ENCODE assay signal across 12 cellular contexts in genomic region chr10:22625511-22626288, GRCh38.
DNase-seq lines count a peak whose midpoint lies in the region; ATAC-seq and TF ChIP-seq lines count a peak whose summit lies in the region.
"Had no signal": no experiment of that assay in that cellular context is flagged by ENCODE, and none has a peak within 500 bp of the region (broad histone marks: within the 10 kb centered on the region; RNA-seq: fewer than 3 reads in every experiment).

No MANE protein-coding gene starts in this region.

- H3K9me3 ChIP-seq in hepatocyte (ENCODE audit: low read depth) (no peaks in the 10 kb centered on the region), stomach (no peaks in the 10 kb centered on the region)

- H3K4me3 ChIP-seq in hepatocyte (no peak overlapping the region), stomach (no peak overlapping the region)

- H3K27ac Mint-ChIP-seq in activated T-cell treated with anti-CD3 and anti-CD28 coated beads, Interleukin-2, amount 50 U/mL, for 72 hours: peak overlapping the region; percentile 98
- peak overlapping the region; percentile 96 to 98 for H3K27ac Mint-ChIP-seq in T-cell

- peak overlapping the region; percentile 44 to 95 for H3K4me3 Mint-ChIP-seq in activated T-cell treated with anti-CD3 and anti-CD28 coated beads, Interleukin-2, amount 50 U/mL, for 72 hours
- peak overlapping the region; percentile 11 to 48 (median 37) for H3K4me3 Mint-ChIP-seq in T-cell

- TF ChIP-seq EP300 in stomach (IDR thresholded peaks at IDR 0.05): no peak

- TF ChIP-seq CTCF in hepatocyte (IDR thresholded peaks at IDR 0.05; ENCODE audit: poor library complexity) (no peak), stomach (IDR thresholded peaks at IDR 0.05) (no peak)

- no peak overlapping the region for H2AFZ ChIP-seq in hepatocyte

- peak overlapping the region; percentile 37 for H3K27ac ChIP-seq in hepatocyte
- H3K27ac ChIP-seq in stomach: peak overlapping the region in 4 of 5 donors; percentile 2 to 49 (median 22)

- no peaks in the 10 kb centered on the region for H4K20me1 ChIP-seq in hepatocyte (ENCODE audit: insufficient read depth, poor library complexity, severe bottlenecking)

- no peak for TF ChIP-seq POLR2A in stomach (IDR thresholded peaks at IDR 0.05)

- CTCF ChIA-PET in T-cell (lab: Charles Lee): interaction anchor here in 1 of 2 donors (0.6 to 1.3 kb wide), 9 partner anchors 9 to 82 kb away, joined by 3 to 8 read pairs (median 3); no protein-coding TSS in a partner anchor

- no peaks in the 10 kb centered on the region for H3K27me3 ChIP-seq in hepatocyte
- H3K27me3 ChIP-seq in stomach: no peaks in the 10 kb centered on the region

- intact Hi-C loops in stomach (cut with DNase I; ENCODE audit: low total_unique reads): no loop called here

- H3K4me1 ChIP-seq in hepatocyte (ENCODE audit: insufficient read depth): peaks cover 27% of the 10 kb centered on the region
- H3K4me1 ChIP-seq in stomach: peaks cover 5 to 92% (median 36%) of the 10 kb centered on the region in 4 donors

- H3K79me2 ChIP-seq in hepatocyte: peaks cover 47% of the 10 kb centered on the region

- H3K9me3 Mint-ChIP-seq in activated T-cell treated with anti-CD3 and anti-CD28 coated beads, Interleukin-2, amount 50 U/mL, for 72 hours: no peaks in the 10 kb centered on the region
- H3K9me3 Mint-ChIP-seq in T-cell: no peaks in the 10 kb centered on the region

- POLR2A ChIA-PET in T-cell (lab: Charles Lee): interaction anchor here (0.6 to 0.9 kb wide), 6 partner anchors 9 to 58 kb away, joined by 3 to 8 read pairs (median 4); no protein-coding TSS in a partner anchor

- no peaks in the 10 kb centered on the region for H3K27me3 Mint-ChIP-seq in activated T-cell treated with anti-CD3 and anti-CD28 coated beads, Interleukin-2, amount 50 U/mL, for 72 hours (ENCODE audit: low read depth)
- no peaks in the 10 kb centered on the region for H3K27me3 Mint-ChIP-seq in T-cell

- H3K4me1 Mint-ChIP-seq in activated T-cell treated with anti-CD3 and anti-CD28 coated beads, Interleukin-2, amount 50 U/mL, for 72 hours (ENCODE audit: low read depth): peaks cover 100% of the 10 kb centered on the region
- peaks cover 96 to 97% (median 97%) of the 10 kb centered on the region in 3 donors for H3K4me1 Mint-ChIP-seq in T-cell

- no peaks in the 10 kb centered on the region for H3K9me2 ChIP-seq in hepatocyte (replicated peaks; ENCODE audit: insufficient read depth)

- no peak for DNase-seq in activated T-cell treated with anti-CD3 and anti-CD28 coated beads, Interleukin-2, amount 50 U/mL, for 72 hours
- DNase-seq in activated T-cell treated with anti-CD3 and anti-CD28 coated beads for 4 hours (no peak), T-cell (no peak), hepatocyte (ENCODE audit: low spot score) (no peak), stomach (no peak), ecto neural progenitor cell (ENCODE audit: low spot score) (no peak), OCI-M2 (lab: John Stamatoyannopoulos, UW; ENCODE audit: unreplicated experiment) (no peak)
- DNase-seq: activated CD8-positive, alpha-beta memory T cell treated with anti-CD3 and anti-CD28 coated beads, Interleukin-2, amount 50 U/mL, for 48 hours; effector CD8-positive, alpha-beta T cell; occipital lobe; stimulated activated CD4-positive, alpha-beta T cell treated with anti-CD3 and anti-CD28 coated beads, Interleukin-4, amount 100 ng/mL, for 4 hours had no signal

- peak overlapping the region; percentile 31 for H3K4me2 ChIP-seq in hepatocyte

- no peak for ATAC-seq in activated T-cell treated with anti-CD3 and anti-CD28 coated beads, Interleukin-2, amount 50 U/mL, for 72 hours (replicated peaks in 1 of 2)
- ATAC-seq in T-cell (replicated peaks in 1 of 4) (no peak), GM21515 (IDR thresholded peaks at IDR 0.05; ENCODE audit: unreplicated experiment) (no peak)

- 60% methylated on average over 9 of the region's 9 CpGs for whole genome bisulfite sequencing in hepatocyte (ENCODE audit: low lambda C conversion rate, missing lambda C conversion rate)
- WGBS in stomach, 5 donors: 58 to 73% (median 67%) methylated on average over 9 of the region's 9 CpGs

- H3K36me3 ChIP-seq in hepatocyte (replicated peaks; ENCODE audit: insufficient read depth, low read depth) (no peaks in the 10 kb centered on the region), stomach (no peaks in the 10 kb centered on the region)

- H3K36me3 Mint-ChIP-seq in activated T-cell treated with anti-CD3 and anti-CD28 coated beads, Interleukin-2, amount 50 U/mL, for 72 hours (ENCODE audit: insufficient read depth in 2 of 2): no peaks in the 10 kb centered on the region
- peaks cover 6% of the 10 kb centered on the region for H3K36me3 Mint-ChIP-seq in T-cell
